Comparison of ENCODE assay signal across 22 cellular contexts in genomic region chr16:90054554-90054953, GRCh38. TPM values are rescaled to one million over a fixed set of nuclear protein-coding genes. Genes with fewer than 3 reads are reported as not detected.
DNase-seq lines count a peak whose midpoint lies in the region; ATAC-seq, FAIRE-seq and TF ChIP-seq lines count a peak whose summit lies in the region.
"Had no signal": no experiment of that assay in that cellular context is flagged by ENCODE, and none has a peak within 500 bp of the region (broad histone marks: within the 10 kb centered on the region; RNA-seq: fewer than 3 reads in every experiment).

No MANE protein-coding gene starts in this region.

- H3K36me3 Mint-ChIP-seq in dendritic cell treated with granulocyte-macrophage colony-stimulating factor and Interleukin-4, amounts not matched to agents 40 ng/mL and 50 ng/mL, for 4 days (ENCODE audit: low read depth) = peaks cover 11% of the 10 kb centered on the region

- CTCF ChIA-PET in HepG2 (lab: Yijun Ruan, JAX; ENCODE audit: low intra/inter-chr PET ratio, low total read pairs) = no interaction called here

- H3K4me1 ChIP-seq in HepG2 (ENCODE audit: insufficient read depth, low read length) (peaks cover 37% of the 10 kb centered on the region), right lobe of liver (no peaks in the 10 kb centered on the region)
- H3K4me1 ChIP-seq: HAP-1 had no signal

- no peak overlapping the region for H3K27ac ChIP-seq in HepG2 (ENCODE audit: extremely low read length, insufficient read depth, low read length)
- no peak overlapping the region for H3K27ac ChIP-seq in right lobe of liver
- H3K27ac ChIP-seq: 22Rv1; BLaER1 treated with 17β-estradiol and CSF1 and Interleukin-3, amounts not matched to agents 10 nM and 100 nM; GM23248; HL-60 had no signal

- DNase-seq in HepG2 (ENCODE audit: low spot score) = no peak
- DNase-seq in right lobe of liver = no peak
- DNase-seq in mesenteric fat pad (ENCODE audit: low spot score) = peak; percentile 12
- no peak for DNase-seq in dedifferentiated amniotic fluid mesenchymal stem cell (ENCODE audit: extremely low spot score)
- no peak for DNase-seq in activated CD4-positive, alpha-beta T cell treated with anti-CD3 and anti-CD28 coated beads for 4 hours
- DNase-seq: Calu3; CD8-positive, alpha-beta T cell; DMS79 treated with DMSO at 0.1 percent for 48 hours; GM23248; HFFc6; KG1 had no signal

- H3K9me3 ChIP-seq in HepG2 (ENCODE audit: low read length) (peaks cover 32% of the 10 kb centered on the region), right lobe of liver (no peaks in the 10 kb centered on the region)

- no peaks in the 10 kb centered on the region for H4K20me1 ChIP-seq in HepG2 (ENCODE audit: insufficient read depth, low read length)
- H4K20me1 ChIP-seq: BLaER1 treated with 17β-estradiol and CSF1 and Interleukin-3, amounts not matched to agents 10 nM and 100 nM had no signal

- H3K4me3 ChIP-seq in HepG2 (replicated peaks in 1 of 3; ENCODE audit: insufficient read depth in 1 of 3, low read depth in 2 of 3, low read length in 3 of 3) = no peak overlapping the region
- H3K4me3 ChIP-seq in right lobe of liver = no peak overlapping the region
- H3K4me3 ChIP-seq: GM23248, HAP-1 had no signal

- WGBS in HepG2 (ENCODE audit: low lambda C conversion rate) = 26% methylated on average over 4 of the region's 4 CpGs
- WGBS in right lobe of liver (ENCODE audit: insufficient coverage, low coverage, low lambda C conversion rate, missing lambda C conversion rate) = 69% methylated on average over 3 of the region's 4 CpGs

- H3K27me3 Mint-ChIP-seq in dendritic cell treated with granulocyte-macrophage colony-stimulating factor and Interleukin-4, amounts not matched to agents 40 ng/mL and 50 ng/mL, for 4 days = peaks cover 7% of the 10 kb centered on the region

- in situ Hi-C loops in HepG2 (cut with HindIII; ENCODE audit: extremely low pct_ligation_motif_present, low pct_unique_long_range_greater_than_20kb) = no loop called here

- no peak overlapping the region for H3K9ac ChIP-seq in HepG2 (ENCODE audit: insufficient read depth, low read depth, low read length)
- H3K9ac ChIP-seq: BLaER1 treated with 17β-estradiol and CSF1 and Interleukin-3, amounts not matched to agents 10 nM and 100 nM; GM23248 had no signal

- H3K4me3 Mint-ChIP-seq in dendritic cell treated with granulocyte-macrophage colony-stimulating factor and Interleukin-4, amounts not matched to agents 40 ng/mL and 50 ng/mL, for 4 days = no peak overlapping the region
- H3K4me3 Mint-ChIP-seq: CD8-positive, alpha-beta T cell; HFFc6; IgD-negative memory B cell had no signal

- H2AFZ ChIP-seq in HepG2 (ENCODE audit: low read length) = no peak overlapping the region
- H2AFZ ChIP-seq: GM23248 had no signal

- intact Hi-C loops in HepG2 (cut with micrococcal nuclease; ENCODE audit: unreplicated experiment) = no loop called here
- intact Hi-C loops in right lobe of liver (cut with DNase I) = no loop called here
- intact Hi-C loops in dendritic cell treated with granulocyte-macrophage colony-stimulating factor and Interleukin-4, amounts not matched to agents 40 ng/mL and 50 ng/mL, for 4 days (cut with micrococcal nuclease) = no loop called here

- H3K4me1 Mint-ChIP-seq in dendritic cell treated with granulocyte-macrophage colony-stimulating factor and Interleukin-4, amounts not matched to agents 40 ng/mL and 50 ng/mL, for 4 days (ENCODE audit: low read depth) = peaks cover 27% of the 10 kb centered on the region

- TF ChIP-seq EP300 in HepG2 (IDR thresholded peaks at IDR 0.05; ENCODE audit: low read depth in 2 of 2, low read length in 2 of 2) = no peak
- TF ChIP-seq EP300 in HepG2 (CRISPR knock-in tag; IDR thresholded peaks at IDR 0.05; ENCODE audit: borderline replicate concordance) = no peak

- H3K27ac Mint-ChIP-seq in dendritic cell treated with granulocyte-macrophage colony-stimulating factor and Interleukin-4, amounts not matched to agents 40 ng/mL and 50 ng/mL, for 4 days = peak overlapping the region; percentile 26
- H3K27ac Mint-ChIP-seq: CD8-positive, alpha-beta T cell; HFFc6 had no signal

- FAIRE-seq in HepG2 (lab: Jason Lieb, UNC) = no peak

- TF ChIP-seq RAD21 in HepG2 (CRISPR knock-in tag; IDR thresholded peaks at IDR 0.05) = no peak

- POLR2A ChIA-PET in HepG2 (lab: Yijun Ruan, JAX) = no interaction called here

- no peaks in the 10 kb centered on the region for H3K36me3 ChIP-seq in HepG2 (replicated peaks in 1 of 2; ENCODE audit: control insufficient read depth in 1 of 2, insufficient read depth in 2 of 2, low read length in 2 of 2)
- no peaks in the 10 kb centered on the region for H3K36me3 ChIP-seq in right lobe of liver
- H3K36me3 ChIP-seq: HAP-1 had no signal

- no peaks in the 10 kb centered on the region for H3K27me3 ChIP-seq in HepG2 (ENCODE audit: control insufficient read depth in 1 of 2, insufficient read depth in 2 of 2, low read length in 2 of 2)
- no peaks in the 10 kb centered on the region for H3K27me3 ChIP-seq in right lobe of liver
- H3K27me3 ChIP-seq: BLaER1 treated with 17β-estradiol and CSF1 and Interleukin-3, amounts not matched to agents 10 nM and 100 nM had no signal

- no peaks in the 10 kb centered on the region for H3K79me2 ChIP-seq in HepG2 (ENCODE audit: insufficient read depth, low read length)

- no peak overlapping the region for H3K4me2 ChIP-seq in HepG2 (ENCODE audit: low read depth, low read length)
- H3K4me2 ChIP-seq: BLaER1 treated with 17β-estradiol and CSF1 and Interleukin-3, amounts not matched to agents 10 nM and 100 nM had no signal

- TF ChIP-seq POLR2A in HepG2 (IDR thresholded peaks at IDR 0.05; ENCODE audit: insufficient read depth in 1 of 2, low read depth in 2 of 2, low read length in 2 of 2) (no peak), right lobe of liver (IDR thresholded peaks at IDR 0.05) (no peak)

- TF ChIP-seq CTCF in HepG2 (CRISPR knock-in tag; IDR thresholded peaks at IDR 0.05) = no peak
- no peak for TF ChIP-seq CTCF in right lobe of liver (IDR thresholded peaks at IDR 0.05)

- BruUV-seq in HepG2 (replicated peaks; lab: Mats Ljungman, UMichigan) = no TSS peak

- H3K9me3 Mint-ChIP-seq in dendritic cell treated with granulocyte-macrophage colony-stimulating factor and Interleukin-4, amounts not matched to agents 40 ng/mL and 50 ng/mL, for 4 days = peaks cover 31% of the 10 kb centered on the region

- ATAC-seq in HepG2 (no peak), right lobe of liver (no peak), GM21737 (IDR thresholded peaks at IDR 0.05; ENCODE audit: unreplicated experiment) (no peak)
- ATAC-seq: CD8-positive, alpha-beta T cell had no signal

RNA-seq across cellular contexts. Expression of gene PRDM7, which starts 22.6 kb away (rescaled TPM):
- total RNA-seq in HepG2 (2016; rRNA removed; fragmentation: Illumina TruSeq; extraction: Trizol) (not detected in 2 replicates), right lobe of liver (under 1 TPM in 2 of 6 experiments, not detected in 4; 0.09 to 0.12 TPM), mesenteric fat pad (not detected)
- not detected in 2 replicates for total RNA-seq in HepG2 (2016; cell fraction: cytosol; rRNA removed; fragmentation: Illumina TruSeq; extraction: Trizol; ENCODE audit: low read depth)
- not detected in 2 replicates for total RNA-seq in HepG2 (2016; cell fraction: insoluble cytoplasmic fraction; rRNA removed; fragmentation: Illumina TruSeq; extraction: Trizol)
- not detected in 2 replicates for total RNA-seq in HepG2 (2016; cell fraction: membrane; rRNA removed; fragmentation: Illumina TruSeq; extraction: Trizol)
- not detected in 2 replicates for total RNA-seq in HepG2 (2016; cell fraction: nucleus; rRNA removed; fragmentation: Illumina TruSeq; extraction: Trizol)
- polyA plus RNA-seq in HepG2 (2011; rRNA removed) = 0.03 TPM in 1 of 2 replicates, not detected in the other
- polyA plus RNA-seq in HepG2 (2011; cell fraction: cytosol; rRNA removed) = not detected in 2 replicates
- polyA plus RNA-seq in HepG2 (2011; cell fraction: nucleus; rRNA removed) = not detected in 2 replicates
- not detected in 2 replicates for polyA plus RNA-seq in HepG2 (2012)
- polyA plus RNA-seq in HepG2 (2016; cell fraction: cytosol; fragmentation: Illumina TruSeq; extraction: Trizol; ENCODE audit: low read depth) = not detected in 2 replicates
- polyA plus RNA-seq in HepG2 (2016; cell fraction: insoluble cytoplasmic fraction; fragmentation: Illumina TruSeq; extraction: Trizol; ENCODE audit: low read depth) = not detected in 2 replicates
- polyA plus RNA-seq in HepG2 (2016; cell fraction: membrane; fragmentation: Illumina TruSeq; extraction: Trizol; ENCODE audit: low read depth) = not detected in 2 replicates
- polyA plus RNA-seq in HepG2 (2016; cell fraction: nucleus; fragmentation: Illumina TruSeq; extraction: Trizol; ENCODE audit: insufficient read depth, low read depth) = not detected in 2 replicates
- polyA minus RNA-seq in HepG2 (2011; rRNA and poly(A)+ RNA removed; ENCODE audit: low replicate concordance) = not detected in 2 replicates
- polyA minus RNA-seq in HepG2 (2011; cell fraction: cytosol; rRNA and poly(A)+ RNA removed) = not detected in 2 replicates
- polyA minus RNA-seq in HepG2 (2011; cell fraction: nucleus; rRNA and poly(A)+ RNA removed) = 0.13 TPM in 1 of 2 replicates, not detected in the other
- total RNA-seq: A673; Calu3; CD8-positive, alpha-beta T cell; GM23248; H4; HFFc6; HT1080 had no signal
- polyA plus RNA-seq: AG04450, GM23248, IgD-negative memory B cell had no signal

RNA-seq across cellular contexts. Expression of gene DBNDD1, which starts 35.3 kb away (rescaled TPM):
- total RNA-seq in HepG2 (2016; rRNA removed; fragmentation: Illumina TruSeq; extraction: Trizol) = 13.0 and 17.0 TPM in 2 replicates
- total RNA-seq in HepG2 (2016; cell fraction: cytosol; rRNA removed; fragmentation: Illumina TruSeq; extraction: Trizol; ENCODE audit: low read depth) = 18.8 and 21.7 TPM in 2 replicates
- total RNA-seq in HepG2 (2016; cell fraction: insoluble cytoplasmic fraction; rRNA removed; fragmentation: Illumina TruSeq; extraction: Trizol) = 11.4 and 16.1 TPM in 2 replicates
- total RNA-seq in HepG2 (2016; cell fraction: membrane; rRNA removed; fragmentation: Illumina TruSeq; extraction: Trizol) = 40.2 and 47.3 TPM in 2 replicates
- total RNA-seq in HepG2 (2016; cell fraction: nucleus; rRNA removed; fragmentation: Illumina TruSeq; extraction: Trizol) = 7.6 and 10.0 TPM in 2 replicates
- polyA plus RNA-seq in HepG2 (2011; rRNA removed) = 40.4 and 51.0 TPM in 2 replicates
- polyA plus RNA-seq in HepG2 (2011; cell fraction: cytosol; rRNA removed) = 44.2 and 56.2 TPM in 2 replicates
- polyA plus RNA-seq in HepG2 (2011; cell fraction: nucleus; rRNA removed) = 31.7 and 32.2 TPM in 2 replicates
- polyA plus RNA-seq in HepG2 (2012) = 16.4 and 30.0 TPM in 2 replicates
- polyA plus RNA-seq in HepG2 (2016; cell fraction: cytosol; fragmentation: Illumina TruSeq; extraction: Trizol; ENCODE audit: low read depth) = 60.8 and 72.2 TPM in 2 replicates
- 33.1 and 40.9 TPM in 2 replicates for polyA plus RNA-seq in HepG2 (2016; cell fraction: insoluble cytoplasmic fraction; fragmentation: Illumina TruSeq; extraction: Trizol; ENCODE audit: low read depth)
- polyA plus RNA-seq in HepG2 (2016; cell fraction: membrane; fragmentation: Illumina TruSeq; extraction: Trizol; ENCODE audit: low read depth) = 102 TPM in 2 replicates
- 31.0 and 33.1 TPM in 2 replicates for polyA plus RNA-seq in HepG2 (2016; cell fraction: nucleus; fragmentation: Illumina TruSeq; extraction: Trizol; ENCODE audit: insufficient read depth, low read depth)
- 5.9 and 53.2 TPM in 2 replicates for polyA minus RNA-seq in HepG2 (2011; rRNA and poly(A)+ RNA removed; ENCODE audit: low replicate concordance)
- polyA minus RNA-seq in HepG2 (2011; cell fraction: cytosol; rRNA and poly(A)+ RNA removed) = 23.0 and 26.9 TPM in 2 replicates
- 9.8 and 13.2 TPM in 2 replicates for polyA minus RNA-seq in HepG2 (2011; cell fraction: nucleus; rRNA and poly(A)+ RNA removed)
- total RNA-seq in right lobe of liver = 10 to 100 TPM in 3 of 6 experiments, 1 to 10 TPM in 3; 2.6 to 17.5 (median 7.6) TPM
- total RNA-seq in mesenteric fat pad = 2.6 TPM
